24 cellular contexts compared by ENCODE assay signal in genomic region chr10:122290334-122290733, GRCh38. TPM values are rescaled to one million over a fixed set of nuclear protein-coding genes. Genes with fewer than 3 reads are reported as not detected.
"Had no signal": no experiment of that assay in that cellular context is flagged by ENCODE, and none has a peak within 500 bp of the region (broad histone marks: within the 10 kb centered on the region; RNA-seq: fewer than 3 reads in every experiment).

No MANE protein-coding gene starts in this region.

- H3K9me3 ChIP-seq: left lung, mucosa of descending colon, right atrium auricular region had no signal

- H3K27ac Mint-ChIP-seq: activated naive CD4-positive, alpha-beta T cell treated with anti-CD3 and anti-CD28 coated beads for 36 hours; activated T-helper 17 cell treated with anti-CD3 and anti-CD28 coated beads, Interleukin-2, amount 50 U/mL, for 72 hours; naive thymus-derived CD8-positive, alpha-beta T cell; T-helper 2 cell treated with Interferon-gamma antibody and Interleukin-4, amounts not matched to agents 5 μg/mL and 100 μg/mL, for 36 hours; type B pancreatic cell had no signal

- H3K9me3 Mint-ChIP-seq: activated naive CD4-positive, alpha-beta T cell treated with anti-CD3 and anti-CD28 coated beads for 36 hours; activated T-helper 17 cell treated with anti-CD3 and anti-CD28 coated beads, Interleukin-2, amount 50 U/mL, for 72 hours; naive thymus-derived CD8-positive, alpha-beta T cell; T-helper 2 cell treated with Interferon-gamma antibody and Interleukin-4, amounts not matched to agents 5 μg/mL and 100 μg/mL, for 36 hours; type B pancreatic cell had no signal

- H3K27me3 ChIP-seq: hepatocyte, left lung, right atrium auricular region had no signal

- H3K36me3 ChIP-seq: left lung, right atrium auricular region had no signal

- DNase-seq: activated naive CD4-positive, alpha-beta T cell treated with anti-CD3 and anti-CD28 coated beads for 36 hours; activated T-cell treated with anti-CD3 and anti-CD28 coated beads for 4 hours; dermis blood vessel endothelial cell; kidney; left lung; mucosa of descending colon; naive thymus-derived CD8-positive, alpha-beta T cell; nucleus accumbens; stimulated activated CD4-positive, alpha-beta T cell treated with anti-CD3 and anti-CD28 coated beads, Interleukin-4, amount 100 ng/mL, for 4 hours; stimulated activated CD8-positive, alpha-beta memory T cell treated with anti-CD3 and anti-CD28 coated beads, Interleukin-4, amount 100 ng/mL, for 48 hours; stimulated activated naive CD4-positive, alpha-beta T cell treated with Interleukin-2 at 50 U/mL for 16 hours had no signal

- H3K4me1 ChIP-seq: right atrium auricular region had no signal

- FAIRE-seq: astrocyte, bronchial epithelial cell, endometrium, kidney had no signal

- H3K4me3 Mint-ChIP-seq: activated naive CD4-positive, alpha-beta T cell treated with anti-CD3 and anti-CD28 coated beads for 36 hours; activated T-helper 17 cell treated with anti-CD3 and anti-CD28 coated beads, Interleukin-2, amount 50 U/mL, for 72 hours; naive thymus-derived CD8-positive, alpha-beta T cell; T-helper 2 cell treated with Interferon-gamma antibody and Interleukin-4, amounts not matched to agents 5 μg/mL and 100 μg/mL, for 36 hours; type B pancreatic cell had no signal

- H3K36me3 Mint-ChIP-seq: naive thymus-derived CD8-positive, alpha-beta T cell; type B pancreatic cell had no signal

- ATAC-seq: activated T-helper 17 cell treated with anti-CD3 and anti-CD28 coated beads, Interleukin-2, amount 50 U/mL, for 72 hours; esophagus mucosa; left lung; mucosa of descending colon; naive thymus-derived CD8-positive, alpha-beta T cell had no signal

- H3K4me3 ChIP-seq: hepatocyte, left lung, mucosa of descending colon, right atrium auricular region, smooth muscle cell had no signal

- H3K27me3 Mint-ChIP-seq: type B pancreatic cell had no signal

- H3K27ac ChIP-seq: hepatocyte, left lung, right atrium auricular region had no signal

RNA-seq across cellular contexts. Expression of gene BTBD16, which starts 19.2 kb away (rescaled TPM):
- total RNA-seq: activated CD8-positive, alpha-beta memory T cell treated with anti-CD3 and anti-CD28 coated beads for 36 hours; activated naive CD4-positive, alpha-beta T cell treated with anti-CD3 and anti-CD28 coated beads for 36 hours; activated T-helper 17 cell treated with anti-CD3 and anti-CD28 coated beads, Interleukin-2, amount 50 U/mL, for 72 hours; astrocyte; cerebellum; dermis blood vessel endothelial cell; fibroblast of villous mesenchyme; naive thymus-derived CD8-positive, alpha-beta T cell; right atrium auricular region; smooth muscle cell had no signal
- polyA plus RNA-seq: naive thymus-derived CD8-positive, alpha-beta T cell; smooth muscle cell had no signal
